In genomic region chr2:38690499-38691420, GRCh38 we compare ENCODE assay signal across 9 cellular contexts. TPM values are rescaled to one million over a fixed set of nuclear protein-coding genes. Genes with fewer than 3 reads are reported as not detected.
DNase-seq lines count a peak whose midpoint lies in the region; ATAC-seq and TF ChIP-seq lines count a peak whose summit lies in the region.
"Had no signal": no experiment of that assay in that cellular context is flagged by ENCODE, and none has a peak within 500 bp of the region (broad histone marks: within the 10 kb centered on the region; RNA-seq: fewer than 3 reads in every experiment).

No MANE protein-coding gene starts in this region.

- peaks cover 0 to 24% (median 4%) of the 10 kb centered on the region in 4 donors for H3K36me3 ChIP-seq in transverse colon

- H3K4me1 ChIP-seq in transverse colon = peaks cover 0 to 32% (median 18%) of the 10 kb centered on the region in 4 donors

- no peaks in the 10 kb centered on the region for H3K9me3 Mint-ChIP-seq in activated T-cell treated with anti-CD3 and anti-CD28 coated beads, Interleukin-2, amount 50 U/mL, for 72 hours

- H3K4me1 Mint-ChIP-seq in activated T-cell treated with anti-CD3 and anti-CD28 coated beads, Interleukin-2, amount 50 U/mL, for 72 hours (ENCODE audit: low read depth) = peaks cover 51% of the 10 kb centered on the region
- H3K4me1 Mint-ChIP-seq in T-helper 17 cell = peaks cover 43% of the 10 kb centered on the region

- intact Hi-C loops in transverse colon (cut with DNase I; ENCODE audit: low total_unique reads) = no loop called here

- DNase-seq in activated T-cell treated with anti-CD3 and anti-CD28 coated beads, Interleukin-2, amount 50 U/mL, for 72 hours = peak in 1 of 2 donors; percentile 38
- DNase-seq in activated T-cell treated with anti-CD3 and anti-CD28 coated beads, Interleukin-2, amount 50 U/mL, for 48 hours = no peak
- DNase-seq in T-helper 17 cell = no peak
- peak; percentile 92 for DNase-seq in fibroblast of mammary gland (ENCODE audit: low read depth)
- DNase-seq in transverse colon = peak; percentile 58
- DNase-seq: MM.1S had no signal

- H3K4me3 ChIP-seq in fibroblast of mammary gland (ENCODE audit: control insufficient read depth, low read depth, low read length) (no peak overlapping the region), transverse colon (no peak overlapping the region)

- peak overlapping the region; percentile 9 for H3K27ac Mint-ChIP-seq in activated T-cell treated with anti-CD3 and anti-CD28 coated beads, Interleukin-2, amount 50 U/mL, for 72 hours
- peak overlapping the region; percentile 100 for H3K27ac Mint-ChIP-seq in T-helper 17 cell

- no peak for TF ChIP-seq CTCF in fibroblast of mammary gland (conservative IDR thresholded peaks at IDR 0.05; ENCODE audit: control insufficient read depth, insufficient read depth, low read depth, low read length)
- TF ChIP-seq CTCF in transverse colon (IDR thresholded peaks at IDR 0.05) = no peak

- H3K4me3 Mint-ChIP-seq in activated T-cell treated with anti-CD3 and anti-CD28 coated beads, Interleukin-2, amount 50 U/mL, for 72 hours = peak overlapping the region; percentile 19 to 27
- peak overlapping the region; percentile 47 for H3K4me3 Mint-ChIP-seq in T-helper 17 cell

- peak; percentile 95 to 96 for ATAC-seq in activated T-cell treated with anti-CD3 and anti-CD28 coated beads, Interleukin-2, amount 50 U/mL, for 72 hours (replicated peaks in 1 of 2)
- ATAC-seq in T-helper 17 cell (peak; percentile 24), HG02852 (IDR thresholded peaks at IDR 0.05; ENCODE audit: unreplicated experiment) (no peak), GM19395 (IDR thresholded peaks at IDR 0.05; ENCODE audit: unreplicated experiment) (no peak), GM21576 (IDR thresholded peaks at IDR 0.05; ENCODE audit: unreplicated experiment) (no peak)

- H3K9me3 ChIP-seq in T-helper 17 cell (ENCODE audit: control insufficient read depth, low read length, poor library complexity, severe bottlenecking) (no peaks in the 10 kb centered on the region), transverse colon (no peaks in the 10 kb centered on the region)

- WGBS in transverse colon (ENCODE audit: low coverage in 1 of 2), 2 donors = 53 to 67% methylated on average over 7 to 8 of the region's 8 CpGs

- H3K27me3 ChIP-seq in transverse colon = no peaks in the 10 kb centered on the region

- TF ChIP-seq EP300 in transverse colon (IDR thresholded peaks at IDR 0.05; ENCODE audit: low read depth) = no peak

- in situ Hi-C loops in transverse colon (cut with MboI; ENCODE audit: low pct_ligation_motif_present in 1 of 4, low pct_unique_long_range_greater_than_20kb in 1 of 4, low sequenced_read_pairs in 3 of 4) = no loop called here

- H3K27ac ChIP-seq in transverse colon = peak overlapping the region; percentile 23 to 63 (median 58)

- H3K27me3 Mint-ChIP-seq in activated T-cell treated with anti-CD3 and anti-CD28 coated beads, Interleukin-2, amount 50 U/mL, for 72 hours (ENCODE audit: low read depth) = no peaks in the 10 kb centered on the region
- H3K27me3 Mint-ChIP-seq in T-helper 17 cell = no peaks in the 10 kb centered on the region

- no peak for TF ChIP-seq POLR2A in transverse colon (IDR thresholded peaks at IDR 0.05)

- H3K36me3 Mint-ChIP-seq in activated T-cell treated with anti-CD3 and anti-CD28 coated beads, Interleukin-2, amount 50 U/mL, for 72 hours (ENCODE audit: insufficient read depth in 2 of 2) = peaks cover 17 to 56% of the 10 kb centered on the region in 2 donors
- H3K36me3 Mint-ChIP-seq in T-helper 17 cell (ENCODE audit: low read depth) = peaks cover 20% of the 10 kb centered on the region

RNA-seq across cellular contexts. Expression of gene GALM, which starts 24.8 kb away (rescaled TPM):
- 100 to 1,000 TPM in 1 of 2 donors, 10 to 100 TPM in 1; 97.8 to 114 TPM for total RNA-seq in activated T-cell treated with anti-CD3 and anti-CD28 coated beads, Interleukin-2, amount 50 U/mL, for 72 hours
- 10 to 100 TPM; 18.5 to 28.3 TPM for total RNA-seq in T-helper 17 cell
- total RNA-seq in transverse colon = 10 to 100 TPM; 35.5 to 80.6 (median 70.9) TPM

Comparison
In these comparisons a context has a peak if more than half of its experiments do, and no peak if none do; other contexts are left out.
1. ATAC-seq: peak in activated T-cell treated with anti-CD3 and anti-CD28 coated beads, Interleukin-2, amount 50 U/mL, for 72 hours (2 of 2) and T-helper 17 cell (single experiment); none in HG02852 (single experiment), GM19395 (single experiment) and GM21576 (single experiment).
2. DNase-seq: peak in fibroblast of mammary gland (single experiment) and transverse colon (single experiment); none in activated T-cell treated with anti-CD3 and anti-CD28 coated beads, Interleukin-2, amount 50 U/mL, for 48 hours (0 of 2) and T-helper 17 cell (0 of 3).